ENCODE assay signal across 36 cellular contexts in genomic region chr12:71566655-71567054, GRCh38.
"Had no signal": no experiment of that assay in that cellular context is flagged by ENCODE, and none has a peak within 500 bp of the region (broad histone marks: within the 10 kb centered on the region; RNA-seq: fewer than 3 reads in every experiment).

No MANE protein-coding gene starts in this region.

- H3K4me3 Mint-ChIP-seq: activated B cell treated with CpG ODN at 0.5 μM for 24 hours; activated CD4-positive, alpha-beta memory T cell treated with anti-CD3 and anti-CD28 coated beads for 36 hours; activated naive CD4-positive, alpha-beta T cell treated with anti-CD3 and anti-CD28 coated beads for 36 hours; activated T-cell treated with anti-CD3 and anti-CD28 coated beads, Interleukin-2, amount 50 U/mL, for 4 hours; activated T-helper 1 cell treated with anti-CD3 and anti-CD28 coated beads, Interleukin-12 subunit alpha, Interleukin-12 subunit beta, Interleukin-2, Interleukin-4 antibody, amounts not matched to agents 30 ng/mL and 10 ng/mL and 1 ng/mL, durations not matched to agents 14 hours and 24 hours and 36 hours; T-cell; T-helper 17 cell had no signal

- ATAC-seq: activated naive CD4-positive, alpha-beta T cell treated with anti-CD3 and anti-CD28 coated beads, Interleukin-2, amount 50 U/mL, for 72 hours; activated T-cell treated with anti-CD3 and anti-CD28 coated beads, Interleukin-2, amount 50 U/mL, for 4 hours; body of pancreas; PC-3; T-cell; T-helper 17 cell had no signal

- H3K27me3 ChIP-seq: adrenal gland, body of pancreas, breast epithelium, Peyer's patch had no signal

- H3K4me1 ChIP-seq: adrenal gland, body of pancreas, breast epithelium, Peyer's patch had no signal

- FAIRE-seq: astrocyte had no signal

- H3K9me3 Mint-ChIP-seq: activated B cell treated with CpG ODN at 0.5 μM for 24 hours; activated CD4-positive, alpha-beta memory T cell treated with anti-CD3 and anti-CD28 coated beads for 36 hours; activated naive CD4-positive, alpha-beta T cell treated with anti-CD3 and anti-CD28 coated beads for 36 hours; activated naive CD4-positive, alpha-beta T cell treated with anti-CD3 and anti-CD28 coated beads, Interleukin-2, amount 50 U/mL, for 72 hours; activated T-cell treated with anti-CD3 and anti-CD28 coated beads, Interleukin-2, amount 50 U/mL, for 4 hours; activated T-helper 1 cell treated with anti-CD3 and anti-CD28 coated beads, Interleukin-12 subunit alpha, Interleukin-12 subunit beta, Interleukin-2, Interleukin-4 antibody, amounts not matched to agents 30 ng/mL and 10 ng/mL and 1 ng/mL, durations not matched to agents 14 hours and 24 hours and 36 hours; T-cell had no signal

- H3K36me3 Mint-ChIP-seq: activated CD4-positive, alpha-beta memory T cell treated with anti-CD3 and anti-CD28 coated beads for 36 hours; activated naive CD4-positive, alpha-beta T cell treated with anti-CD3 and anti-CD28 coated beads, Interleukin-2, amount 50 U/mL, for 72 hours; T-cell had no signal

- H3K9me3 ChIP-seq: adrenal gland, body of pancreas, breast epithelium, Peyer's patch had no signal

- H3K36me3 ChIP-seq: adrenal gland, breast epithelium, Peyer's patch had no signal

- H3K27ac Mint-ChIP-seq: activated B cell treated with CpG ODN at 0.5 μM for 24 hours; activated CD4-positive, alpha-beta memory T cell treated with anti-CD3 and anti-CD28 coated beads for 36 hours; activated naive CD4-positive, alpha-beta T cell treated with anti-CD3 and anti-CD28 coated beads for 36 hours; activated naive CD4-positive, alpha-beta T cell treated with anti-CD3 and anti-CD28 coated beads, Interleukin-2, amount 50 U/mL, for 72 hours; activated T-helper 1 cell treated with anti-CD3 and anti-CD28 coated beads, Interleukin-12 subunit alpha, Interleukin-12 subunit beta, Interleukin-2, Interleukin-4 antibody, amounts not matched to agents 30 ng/mL and 10 ng/mL and 1 ng/mL, durations not matched to agents 14 hours and 24 hours and 36 hours; T-cell; T-helper 17 cell had no signal

- H3K4me1 Mint-ChIP-seq: activated B cell treated with CpG ODN at 0.5 μM for 24 hours, T-cell, T-helper 17 cell had no signal

- DNase-seq: activated B cell treated with CpG ODN at 0.5 μM for 24 hours; activated CD4-positive, alpha-beta memory T cell treated with anti-CD3 and anti-CD28 coated beads for 36 hours; activated CD4-positive, alpha-beta T cell treated with anti-CD3 and anti-CD28 coated beads for 4 hours; activated CD4-positive, alpha-beta T cell treated with anti-CD3 and anti-CD28 coated beads, Interleukin-2, amount 50 U/mL, for 1 hour; activated CD4-positive, CD25-positive, alpha-beta regulatory T cell treated with anti-CD3 and anti-CD28 coated beads, Interleukin-2, amount 50 U/mL, for 72 hours; activated CD8-positive, alpha-beta memory T cell treated with anti-CD3 and anti-CD28 coated beads, Interleukin-2, amount 50 U/mL, for 4 hours; activated gamma-delta T cell treated with Interleukin-2 at 50 U/mL for 16 hours; activated naive CD4-positive, alpha-beta T cell treated with anti-CD3 and anti-CD28 coated beads for 36 hours; activated T-cell treated with anti-CD3 and anti-CD28 coated beads for 4 hours; activated T-cell treated with anti-CD3 and anti-CD28 coated beads, Interleukin-2, amount 50 U/mL, for 4 hours; adrenal gland; body of pancreas; MM.1S; NCI-H1105; NCI-H1417 treated with DMSO at 0.1 percent for 48 hours; NCI-H1694; NCI-H1930; NCI-H2081 treated with DMSO at 0.1 percent for 48 hours; NCI-H2171; NCI-H510A; NCI-H526; NCI-H748 treated with DMSO at 0.1 percent for 48 hours; NK-92 treated with Interleukin-12 subunit alpha and Interleukin-12 subunit beta, amount 100 ng/mL, for 24 hours; PC-3; Peyer's patch; RPMI8226; SHP77 treated with DMSO at 0.1 percent for 48 hours; T-cell; T-helper 17 cell had no signal

- H3K4me3 ChIP-seq: adrenal gland, body of pancreas, breast epithelium, Peyer's patch, SK-N-MC had no signal

- H3K4me2 ChIP-seq: KMS-11 had no signal

- H3K9ac ChIP-seq: KMS-11 had no signal

- H3K27ac ChIP-seq: adrenal gland, body of pancreas, breast epithelium, KMS-11, Peyer's patch, SK-N-MC, VCaP had no signal
